9 cellular contexts compared by ENCODE assay signal in the genomic region with DNA sequence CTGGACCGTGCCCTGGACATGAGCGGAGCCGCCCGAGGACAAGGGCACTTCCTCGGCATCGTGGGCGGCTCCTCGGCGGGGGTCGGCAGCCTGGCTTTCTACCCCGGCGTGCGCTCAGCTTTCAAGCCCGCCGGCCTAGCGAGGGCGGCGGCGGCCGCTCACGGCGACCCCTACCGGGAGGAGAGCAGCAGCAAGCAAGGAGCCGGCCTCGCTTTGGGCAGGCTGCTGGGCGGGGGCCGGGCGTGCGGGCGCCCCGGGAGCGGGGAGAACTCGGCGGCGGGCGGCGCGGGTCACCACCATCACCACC. TPM values are rescaled to one million over a fixed set of nuclear protein-coding genes. Genes with fewer than 3 reads are reported as not detected.
DNase-seq lines count a peak whose midpoint lies in the region; ATAC-seq and TF ChIP-seq lines count a peak whose summit lies in the region.
"Had no signal": no experiment of that assay in that cellular context is flagged by ENCODE, and none has a peak within 500 bp of the region (broad histone marks: within the 10 kb centered on the region; RNA-seq: fewer than 3 reads in every experiment).

No MANE protein-coding gene starts in this region.

- peaks cover 0 to 11% of the 10 kb centered on the region in 2 donors for H3K9me3 ChIP-seq in esophagus (ENCODE audit: control insufficient read depth in 2 of 2, insufficient read depth in 1 of 2, low read depth in 1 of 2, low read length in 1 of 2)
- H3K9me3 ChIP-seq in neuron (ENCODE audit: low read length), result peaks cover 4% of the 10 kb centered on the region
- H3K9me3 ChIP-seq in thyroid gland, result no peaks in the 10 kb centered on the region

- peak overlapping the region; percentile 94 for H2AFZ ChIP-seq in neuron (ENCODE audit: low read depth, low read length)

- intact Hi-C loops in thyroid gland (cut with DNase I), result no loop called here

- peak in 1 of 6 experiments; percentile 47 for TF ChIP-seq CTCF in thyroid gland (IDR thresholded peaks at IDR 0.05)

- in situ Hi-C loops in SK-MEL-5 (cut with HindIII; ENCODE audit: low pct_unique_long_range_greater_than_20kb, low sequenced_read_pairs), result no loop called here

- 1 to 4% methylated on average over 23 to 38 of the region's 38 CpGs for WGBS in esophagus, 2 donors
- 0% methylated on average over 5 of the region's 38 CpGs; no CpG with 5 or more reads in 1 of the 2 donors for WGBS in thyroid gland, 2 donors

- H3K27ac ChIP-seq in esophagus (ENCODE audit: low read depth in 2 of 2, low read length in 1 of 2), result no peak overlapping the region
- no peak overlapping the region for H3K27ac ChIP-seq in thyroid gland

- H3K4me1 ChIP-seq in esophagus (ENCODE audit: control insufficient read depth in 2 of 2, insufficient read depth in 2 of 2, low read length in 1 of 2) (peaks cover 8 to 19% of the 10 kb centered on the region in 2 donors), neuron (ENCODE audit: insufficient read depth, low read length) (no peaks in the 10 kb centered on the region), thyroid gland (peaks cover 20 to 23% of the 10 kb centered on the region in 2 donors)

- H3K27me3 ChIP-seq in esophagus (ENCODE audit: control insufficient read depth in 1 of 2, insufficient read depth in 2 of 2, low read length in 2 of 2), result peaks cover 13 to 33% of the 10 kb centered on the region in 2 donors
- H3K27me3 ChIP-seq in neuron (ENCODE audit: insufficient read depth, low read length), result peaks cover 95% of the 10 kb centered on the region
- peaks cover 66% of the 10 kb centered on the region for H3K27me3 ChIP-seq in thyroid gland

- no peaks in the 10 kb centered on the region for H3K36me3 ChIP-seq in esophagus (ENCODE audit: control insufficient read depth in 2 of 2, insufficient read depth in 2 of 2, low read length in 1 of 2)
- no peaks in the 10 kb centered on the region for H3K36me3 ChIP-seq in neuron (ENCODE audit: insufficient read depth, low read length)
- no peaks in the 10 kb centered on the region for H3K36me3 ChIP-seq in thyroid gland

- ATAC-seq in GM19035 (IDR thresholded peaks at IDR 0.05; ENCODE audit: unreplicated experiment) (peak; percentile 49), HG03135 (IDR thresholded peaks at IDR 0.05; ENCODE audit: unreplicated experiment) (peak; percentile 48)

- DNase-seq in COR-L47 (lab: John Stamatoyannopoulos, UW), result peak; percentile 63
- DNase-seq in SK-MEL-5 (ENCODE audit: low read depth, low spot score), result peak; percentile 10
- DNase-seq in central memory CD4-positive, alpha-beta T cell, result no peak
- no peak for DNase-seq in thyroid gland

- H3K4me3 ChIP-seq in esophagus (ENCODE audit: low read depth in 1 of 2, low read length in 2 of 2) (peak overlapping the region; percentile 43 to 49), neuron (ENCODE audit: low read length) (peak overlapping the region; percentile 43), thyroid gland (replicated peaks in 1 of 3) (peak overlapping the region in 1 of 3 donors; percentile 39)

- TF ChIP-seq POLR2A in thyroid gland (IDR thresholded peaks at IDR 0.05), result no peak

RNA-seq across cellular contexts. Expression of a gene that starts 6.7 kb away (rescaled TPM):
- total RNA-seq in SK-MEL-5 (2014; rRNA removed; shearing (Covaris generic)), result 2.6 and 3.5 TPM in 2 replicates
- polyA plus RNA-seq in SK-MEL-5 (2015; cell fraction: cytosol; rRNA removed), result 4.4 and 4.5 TPM in 2 replicates
- polyA plus RNA-seq in SK-MEL-5 (2015; cell fraction: nucleus; rRNA removed), result 1.2 and 1.4 TPM in 2 replicates
- under 1 TPM in 1 of 2 donors, not detected in 1; 0.01 TPM for polyA plus RNA-seq in esophagus
- not detected for total RNA-seq in thyroid gland
- total RNA-seq: renal cortical epithelial cell had no signal

RNA-seq across cellular contexts. Expression of a gene that starts 44.9 kb away (rescaled TPM):
- 84.7 and 105 TPM in 2 replicates for total RNA-seq in SK-MEL-5 (2014; rRNA removed; shearing (Covaris generic))
- polyA plus RNA-seq in SK-MEL-5 (2015; cell fraction: cytosol; rRNA removed), result 37.1 and 44.7 TPM in 2 replicates
- 50.9 and 71.5 TPM in 2 replicates for polyA plus RNA-seq in SK-MEL-5 (2015; cell fraction: nucleus; rRNA removed)
- 10 to 100 TPM; 33.6 to 34.1 TPM for polyA plus RNA-seq in esophagus
- 100 to 1,000 TPM in 1 of 4 donors, 10 to 100 TPM in 3; 74.2 to 393 (median 92.2) TPM for total RNA-seq in thyroid gland

Comparison
In these comparisons a context has a peak if more than half of its experiments do, and no peak if none do; other contexts are left out.
1. DNase-seq: peak in COR-L47 (single experiment) and SK-MEL-5 (single experiment); none in central memory CD4-positive, alpha-beta T cell (single experiment) and thyroid gland (0 of 2).